In genomic region chr15:70633394-70633793, GRCh38 we compare ENCODE assay signal across 20 cellular contexts.
DNase-seq lines count a peak whose midpoint lies in the region; ATAC-seq, FAIRE-seq and TF ChIP-seq lines count a peak whose summit lies in the region.
"Had no signal": no experiment of that assay in that cellular context is flagged by ENCODE, and none has a peak within 500 bp of the region (broad histone marks: within the 10 kb centered on the region; RNA-seq: fewer than 3 reads in every experiment).

No MANE protein-coding gene starts in this region.

- peak; percentile 32 for FAIRE-seq in K562 (lab: Jason Lieb, UNC)

- H3K36me3 ChIP-seq in BLaER1 treated with 17β-estradiol and CSF1 and Interleukin-3, amounts not matched to agents 10 nM and 100 nM = no peaks in the 10 kb centered on the region
- no peaks in the 10 kb centered on the region for H3K36me3 ChIP-seq in Loucy (ENCODE audit: insufficient read depth, low read length)
- no peaks in the 10 kb centered on the region for H3K36me3 ChIP-seq in K562 (ENCODE audit: control insufficient read depth, insufficient read depth, low read length)
- H3K36me3 ChIP-seq in body of pancreas (replicated peaks in 1 of 2; ENCODE audit: insufficient read depth in 1 of 2, low read depth in 2 of 2) = no peaks in the 10 kb centered on the region

- H3K4me2 ChIP-seq in BLaER1 treated with 17β-estradiol and CSF1 and Interleukin-3, amounts not matched to agents 10 nM and 100 nM = peak overlapping the region in 10 of 11 experiments; percentile 26 to 66 (median 42); a peak in 17 of 22 replicates
- H3K4me2 ChIP-seq in Loucy (ENCODE audit: low read depth, low read length, poor library complexity, severe bottlenecking) = no peak overlapping the region
- H3K4me2 ChIP-seq in K562 (ENCODE audit: insufficient read depth, low read length) = no peak overlapping the region

- POLR2A ChIA-PET in K562 (lab: Yijun Ruan, JAX) = interaction anchor here (0.7 kb wide), 1 partner anchor 192 kb away, joined by 3 read pairs; no protein-coding TSS in a partner anchor

- in situ Hi-C loops in K562 (cut with MboI) = no loop called here

- intact Hi-C loops in K562 (cut with micrococcal nuclease) = no loop called here
- intact Hi-C loops in body of pancreas (cut with DNase I) = no loop called here

- WGBS in K562 (ENCODE audit: insufficient coverage, low coverage, missing lambda C conversion rate) = 1% methylated on average over 8 of the region's 8 CpGs
- WGBS in body of pancreas, 2 donors = 63% methylated on average over 8 of the region's 8 CpGs

- H2AFZ ChIP-seq in Loucy (ENCODE audit: low read length) = peak overlapping the region; percentile 41
- H2AFZ ChIP-seq in K562 (ENCODE audit: low read depth, low read length) = no peak overlapping the region

- no peaks in the 10 kb centered on the region; a peak in 1 of 22 replicates for H3K27me3 ChIP-seq in BLaER1 treated with 17β-estradiol and CSF1 and Interleukin-3, amounts not matched to agents 10 nM and 100 nM
- H3K27me3 ChIP-seq in Loucy (ENCODE audit: insufficient read depth, low read length, poor library complexity, severe bottlenecking) (no peaks in the 10 kb centered on the region), K562 (ENCODE audit: control insufficient read depth in 2 of 2, insufficient read depth in 2 of 2, low read length in 2 of 2) (peaks cover 4 to 47% of the 10 kb centered on the region in 2 experiments; a peak in 4 of 5 replicates), body of pancreas (no peaks in the 10 kb centered on the region)
- H3K27me3 ChIP-seq: tibial nerve had no signal

- TF ChIP-seq EP300 in K562 (IDR thresholded peaks at IDR 0.05; ENCODE audit: low read length) = no peak

- H4K20me1 ChIP-seq in BLaER1 treated with 17β-estradiol and CSF1 and Interleukin-3, amounts not matched to agents 10 nM and 100 nM = no peaks in the 10 kb centered on the region
- H4K20me1 ChIP-seq in Loucy (ENCODE audit: insufficient read depth, low read length, poor library complexity, severe bottlenecking) (no peaks in the 10 kb centered on the region), K562 (replicated peaks; ENCODE audit: control insufficient read depth, insufficient read depth, low read length) (no peaks in the 10 kb centered on the region)

- no peaks in the 10 kb centered on the region for H3K9me3 ChIP-seq in BLaER1 treated with 17β-estradiol and CSF1 and Interleukin-3, amounts not matched to agents 10 nM and 100 nM (replicated peaks in 1 of 11)
- H3K9me3 ChIP-seq in Loucy (ENCODE audit: insufficient read depth, low read depth, low read length) (no peaks in the 10 kb centered on the region), K562 (replicated peaks; ENCODE audit: control insufficient read depth, insufficient read depth, low read depth, low read length) (no peaks in the 10 kb centered on the region), body of pancreas (no peaks in the 10 kb centered on the region)
- H3K9me3 ChIP-seq: tibial nerve had no signal

- DNase-seq in K562 (ENCODE audit: extremely low read depth in 1 of 4, low spot score in 3 of 4) = peak in 1 of 4 experiments; percentile 42
- DNase-seq in left kidney (ENCODE audit: low read depth, low spot score) = peak; percentile 23
- no peak for DNase-seq in SKM-1 (lab: John Stamatoyannopoulos, UW; ENCODE audit: unreplicated experiment)
- no peak for DNase-seq in NCI-H82 treated with DMSO at 0.1 percent for 48 hours (lab: John Stamatoyannopoulos, UW; ENCODE audit: unreplicated experiment)
- DNase-seq in body of pancreas = no peak
- DNase-seq: activated CD8-positive, alpha-beta memory T cell treated with anti-CD3 and anti-CD28 coated beads, Interleukin-2, amount 10 ng/mL, durations not matched to agents 7 days and 5 days; activated effector memory CD4-positive, alpha-beta T cell treated with Interleukin-2 at 50 U/mL for 16 hours; central memory CD4-positive, alpha-beta T cell; immature natural killer cell; mammary epithelial cell; naive B cell; NCI-H2029 treated with DMSO at 0.1 percent for 48 hours; NCI-H510A treated with DMSO at 0.1 percent for 48 hours; SHP77 treated with DMSO at 0.1 percent for 48 hours; stimulated activated naive CD4-positive, alpha-beta T cell had no signal

- H3K9ac ChIP-seq in BLaER1 treated with 17β-estradiol and CSF1 and Interleukin-3, amounts not matched to agents 10 nM and 100 nM = no peak overlapping the region
- H3K9ac ChIP-seq in Loucy (ENCODE audit: low read depth, low read length, poor library complexity, severe bottlenecking) = peak overlapping the region; percentile 42
- no peak overlapping the region for H3K9ac ChIP-seq in K562 (ENCODE audit: insufficient read depth in 1 of 2, low read depth in 2 of 2, low read length in 2 of 2)

- H3K4me1 ChIP-seq in BLaER1 treated with 17β-estradiol and CSF1 and Interleukin-3, amounts not matched to agents 10 nM and 100 nM = peaks cover 18 to 28% (median 23%) of the 10 kb centered on the region in 10 experiments
- H3K4me1 ChIP-seq in Loucy (ENCODE audit: insufficient read depth, low read length, poor library complexity, severe bottlenecking) (peaks cover 68% of the 10 kb centered on the region), K562 (replicated peaks in 1 of 2; ENCODE audit: control insufficient read depth in 2 of 2, insufficient read depth in 2 of 2, low read length in 2 of 2) (peaks cover 5 to 13% of the 10 kb centered on the region in 2 experiments; a peak in 4 of 5 replicates), body of pancreas (no peaks in the 10 kb centered on the region)

- no peak overlapping the region for H3K27ac ChIP-seq in BLaER1 treated with 17β-estradiol and CSF1 and Interleukin-3, amounts not matched to agents 10 nM and 100 nM
- H3K27ac ChIP-seq in K562 (ENCODE audit: extremely low read depth, low read depth, low read length) = no peak overlapping the region
- no peak overlapping the region for H3K27ac ChIP-seq in body of pancreas
- H3K27ac ChIP-seq: tibial nerve had no signal

- TF ChIP-seq RAD21 in K562 (CRISPR knock-in tag; conservative IDR thresholded peaks at IDR 0.05 in 1 of 2, IDR thresholded peaks at IDR 0.05 in 1 of 2) = no peak

- ATAC-seq in K562 (peak; percentile 47; the same call in 2 of the 3 replicates), GM21786 (IDR thresholded peaks at IDR 0.05; ENCODE audit: unreplicated experiment) (no peak), body of pancreas (no peak)
- ATAC-seq: activated CD4-positive, CD25-positive, alpha-beta regulatory T cell treated with anti-CD3 and anti-CD28 coated beads, Interleukin-2, amount 50 U/mL, for 24 hours; activated CD8-positive, alpha-beta memory T cell treated with anti-CD3 and anti-CD28 coated beads, Interleukin-2, amount 10 ng/mL, durations not matched to agents 7 days and 5 days had no signal

- TF ChIP-seq CTCF in Loucy (conservative IDR thresholded peaks at IDR 0.05; ENCODE audit: low read length) (no peak), K562 (IDR thresholded peaks at IDR 0.05 in 2 of 3, conservative IDR thresholded peaks at IDR 0.05 in 1 of 3; ENCODE audit: insufficient read depth in 2 of 3, low read depth in 1 of 3, low read length in 3 of 3) (no peak), body of pancreas (IDR thresholded peaks at IDR 0.05) (no peak)

- peaks cover 3% of the 10 kb centered on the region for H3K9me1 ChIP-seq in K562 (ENCODE audit: control insufficient read depth, insufficient read depth, low read length)

- CTCF ChIA-PET in K562 (lab: Yijun Ruan, JAX; ENCODE audit: low intra/inter-chr PET ratio) = no interaction called here

- no TSS peak for BruUV-seq in K562 (replicated peaks; lab: Mats Ljungman, UMichigan)

- H3K4me3 ChIP-seq in BLaER1 treated with 17β-estradiol and CSF1 and Interleukin-3, amounts not matched to agents 10 nM and 100 nM = no peak overlapping the region
- no peak overlapping the region for H3K4me3 ChIP-seq in Loucy (ENCODE audit: low read length, poor library complexity, severe bottlenecking)
- no peak overlapping the region for H3K4me3 ChIP-seq in K562
- no peak overlapping the region for H3K4me3 ChIP-seq in body of pancreas
- H3K4me3 ChIP-seq: tibial nerve had no signal

- no peaks in the 10 kb centered on the region for H3K79me2 ChIP-seq in Loucy (ENCODE audit: insufficient read depth, low read length)
- no peaks in the 10 kb centered on the region for H3K79me2 ChIP-seq in K562 (ENCODE audit: control insufficient read depth, insufficient read depth, low read length)

- H3F3A ChIP-seq in Loucy (ENCODE audit: low read depth) = peaks cover 4% of the 10 kb centered on the region; the same call in 1 of the 2 replicates

- no peaks in the 10 kb centered on the region for H3K9me2 ChIP-seq in Loucy (replicated peaks; ENCODE audit: low read depth, low read length)

- TF ChIP-seq POLR2A in K562 (conservative IDR thresholded peaks at IDR 0.05) (no peak), body of pancreas (IDR thresholded peaks at IDR 0.05) (no peak)

TF ChIP-seq in K562, 482 proteins besides CTCF, POLR2A, EP300 and RAD21:
- TF ChIP-seq PATZ1 (CRISPR knock-in tag; IDR thresholded peaks at IDR 0.05; ENCODE audit: borderline replicate concordance) (no peak), ZNF785 (CRISPR knock-in tag; IDR thresholded peaks at IDR 0.05) (no peak), CBFA2T3 (IDR thresholded peaks at IDR 0.05) (peak; percentile 23; the same call in 1 of the 2 replicates), L3MBTL2 (IDR thresholded peaks at IDR 0.05) (peak; percentile 31; the same call in 1 of the 2 replicates), NFE2L1 (tag; IDR thresholded peaks at IDR 0.05; ENCODE audit: borderline replicate concordance, low read depth) (no peak)

Comparison
In these comparisons a context has a peak if more than half of its experiments do, and no peak if none do; other contexts are left out.
1. H3K4me2 ChIP-seq: peak in BLaER1 treated with 17β-estradiol and CSF1 and Interleukin-3, amounts not matched to agents 10 nM and 100 nM (10 of 11); none in Loucy (single experiment) and K562 (single experiment).